In genomic region chr5:114447084-114447773, GRCh38 we compare ENCODE assay signal across 9 cellular contexts.
A peak's percentile ranks its signal among the peaks of the same experiment; 100 is the strongest.
DNase-seq lines count a peak whose midpoint lies in the region; ATAC-seq and TF ChIP-seq lines count a peak whose summit lies in the region.
"Had no signal": no experiment of that assay in that cellular context is flagged by ENCODE, and none has a peak within 500 bp of the region (broad histone marks: within the 10 kb centered on the region; RNA-seq: fewer than 3 reads in every experiment).

No MANE protein-coding gene starts in this region.

- no peak overlapping the region for H2AFZ ChIP-seq in osteoblast (ENCODE audit: low read length)

- in situ Hi-C loops in astrocyte of the cerebellum (cut with HindIII; ENCODE audit: low sequenced_read_pairs) = loop anchor here (25.0 kb wide), 1 partner anchor 760 kb away; no protein-coding TSS in a partner anchor

- H3K9me3 Mint-ChIP-seq in effector memory CD8-positive, alpha-beta T cell = peaks cover 0 to 3% of the 10 kb centered on the region in 2 donors

- H3K4me3 Mint-ChIP-seq in effector memory CD8-positive, alpha-beta T cell = no peak overlapping the region

- no peaks in the 10 kb centered on the region for H3K4me1 ChIP-seq in osteoblast (ENCODE audit: insufficient read depth, low read length)
- H3K4me1 ChIP-seq: SJSA1 had no signal

- TF ChIP-seq CTCF in astrocyte of the cerebellum (IDR thresholded peaks at IDR 0.05; ENCODE audit: low read depth, low read length, missing control alignments) (peak; percentile 30), osteoblast (IDR thresholded peaks at IDR 0.05; ENCODE audit: extremely low read depth, low read depth, low read length) (peak; percentile 13)

- H3K27ac Mint-ChIP-seq in effector memory CD8-positive, alpha-beta T cell = no peak overlapping the region

- no peaks in the 10 kb centered on the region for H3K9me3 ChIP-seq in osteoblast (ENCODE audit: low read depth, low read length)
- H3K9me3 ChIP-seq: SJSA1 had no signal

- no peaks in the 10 kb centered on the region for H3K27me3 ChIP-seq in osteoblast (ENCODE audit: insufficient read depth, low read length)

- no peak overlapping the region for H3K4me2 ChIP-seq in osteoblast (ENCODE audit: insufficient read depth, low read length)

- no peak overlapping the region for H3K27ac ChIP-seq in osteoblast (ENCODE audit: low read depth, low read length)
- H3K27ac ChIP-seq: SJSA1 had no signal

- no peaks in the 10 kb centered on the region for H3K27me3 Mint-ChIP-seq in effector memory CD8-positive, alpha-beta T cell

- H3K4me1 Mint-ChIP-seq in effector memory CD8-positive, alpha-beta T cell (ENCODE audit: low read depth in 2 of 2) = no peaks in the 10 kb centered on the region

- no peaks in the 10 kb centered on the region for H3K79me2 ChIP-seq in osteoblast (ENCODE audit: insufficient read depth, low read length)

- H3K36me3 Mint-ChIP-seq in effector memory CD8-positive, alpha-beta T cell (ENCODE audit: insufficient read depth) = no peaks in the 10 kb centered on the region

- H3K4me3 ChIP-seq in astrocyte of the cerebellum (ENCODE audit: low read depth, low read length) (no peak overlapping the region), osteoblast (ENCODE audit: insufficient read depth, low read length) (no peak overlapping the region)
- H3K4me3 ChIP-seq: SJSA1 had no signal

- no peaks in the 10 kb centered on the region for H4K20me1 ChIP-seq in osteoblast (ENCODE audit: insufficient read depth, low read length)

- peak; percentile 49 for ATAC-seq in HG03378 (IDR thresholded peaks at IDR 0.05; ENCODE audit: unreplicated experiment)
- no peak for ATAC-seq in effector memory CD8-positive, alpha-beta T cell (replicated peaks)

- no peaks in the 10 kb centered on the region for H3K36me3 ChIP-seq in osteoblast (ENCODE audit: insufficient read depth, low read length)
- H3K36me3 ChIP-seq: SJSA1 had no signal

- DNase-seq in NCI-H1092 treated with DMSO at 0.1 percent for 48 hours (lab: John Stamatoyannopoulos, UW) (peak; percentile 3), NCI-H1092 (lab: John Stamatoyannopoulos, UW) (no peak), astrocyte of the cerebellum (ENCODE audit: low read depth) (no peak), osteoblast (ENCODE audit: insufficient read length, low spot score, missing footprints) (no peak), GM19238 (ENCODE audit: insufficient read length, low spot score) (no peak), NCI-H128 (lab: John Stamatoyannopoulos, UW; ENCODE audit: unreplicated experiment) (no peak)
- DNase-seq in effector memory CD8-positive, alpha-beta T cell = no peak
